ENCODE assay signal across 19 cellular contexts in the genomic region with DNA sequence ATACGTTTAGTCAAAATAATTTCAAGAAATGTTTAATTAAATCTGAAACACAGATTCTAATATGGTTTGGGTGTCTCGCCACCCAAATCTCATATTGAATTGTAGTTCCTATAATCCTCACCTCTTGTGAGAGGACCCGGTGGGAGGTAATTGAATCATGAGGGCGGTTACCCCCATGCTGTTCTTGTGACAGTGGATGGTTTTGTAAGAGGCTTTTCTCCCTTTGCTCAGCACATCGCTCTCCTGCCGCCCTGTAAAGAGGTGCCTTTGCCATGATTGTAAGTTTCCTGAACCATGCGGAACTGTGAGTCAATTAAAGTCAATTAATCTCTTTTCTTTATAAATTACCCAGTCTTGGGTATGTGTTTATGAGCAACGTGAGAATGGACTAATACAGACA.
DNase-seq lines count a peak whose midpoint lies in the region; ATAC-seq and TF ChIP-seq lines count a peak whose summit lies in the region.
"Had no signal": no experiment of that assay in that cellular context is flagged by ENCODE, and none has a peak within 500 bp of the region (broad histone marks: within the 10 kb centered on the region; RNA-seq: fewer than 3 reads in every experiment).

No MANE protein-coding gene starts in this region.

- no peaks in the 10 kb centered on the region for H3K36me3 Mint-ChIP-seq in GM23338 (ENCODE audit: low read depth)
- H3K36me3 Mint-ChIP-seq in WTC11: no peaks in the 10 kb centered on the region
- H3K36me3 Mint-ChIP-seq in neural progenitor cell: no peaks in the 10 kb centered on the region
- no peaks in the 10 kb centered on the region for H3K36me3 Mint-ChIP-seq in immature natural killer cell
- H3K36me3 Mint-ChIP-seq: CD8-positive, alpha-beta T cell; IgD-negative memory B cell had no signal

- no peak overlapping the region for H2AFZ ChIP-seq in GM23338
- no peak overlapping the region for H2AFZ ChIP-seq in neural progenitor cell (replicated peaks)

- H3K9ac ChIP-seq in neural progenitor cell: no peak overlapping the region
- H3K9ac ChIP-seq: BLaER1 treated with 17β-estradiol and CSF1 and Interleukin-3, amounts not matched to agents 10 nM and 100 nM had no signal

- H3K9me2 ChIP-seq in GM23338 (ENCODE audit: insufficient read depth): no peaks in the 10 kb centered on the region

- H3K4me1 Mint-ChIP-seq in GM23338 (peaks cover 27% of the 10 kb centered on the region), WTC11 (peaks cover 34% of the 10 kb centered on the region), neural progenitor cell (peaks cover 26% of the 10 kb centered on the region), immature natural killer cell (no peaks in the 10 kb centered on the region)
- H3K4me1 Mint-ChIP-seq: B cell, IgD-negative memory B cell had no signal

- no peak for TF ChIP-seq CTCF in GM23338 (conservative IDR thresholded peaks at IDR 0.05; ENCODE audit: low read depth in 2 of 2)
- TF ChIP-seq CTCF in WTC11 (IDR thresholded peaks at IDR 0.05): no peak
- no peak for TF ChIP-seq CTCF in neural progenitor cell (IDR thresholded peaks at IDR 0.05)

- CTCF ChIA-PET in WTC11 (lab: Charles Lee): no interaction called here

- no peak overlapping the region for H3K4me3 Mint-ChIP-seq in GM23338
- H3K4me3 Mint-ChIP-seq in WTC11: no peak overlapping the region
- no peak overlapping the region for H3K4me3 Mint-ChIP-seq in neural progenitor cell
- H3K4me3 Mint-ChIP-seq in immature natural killer cell: no peak overlapping the region
- H3K4me3 Mint-ChIP-seq: B cell; CD8-positive, alpha-beta T cell; IgD-negative memory B cell had no signal

- H4K20me1 ChIP-seq in GM23338 (replicated peaks; ENCODE audit: insufficient read depth) (no peaks in the 10 kb centered on the region), neural progenitor cell (ENCODE audit: low read depth) (no peaks in the 10 kb centered on the region)
- H4K20me1 ChIP-seq: BLaER1 treated with 17β-estradiol and CSF1 and Interleukin-3, amounts not matched to agents 10 nM and 100 nM had no signal

- H3K79me2 ChIP-seq in GM23338 (replicated peaks; ENCODE audit: insufficient read depth) (no peaks in the 10 kb centered on the region), neural progenitor cell (ENCODE audit: low read depth) (no peaks in the 10 kb centered on the region)

- no peaks in the 10 kb centered on the region for H3K27me3 Mint-ChIP-seq in GM23338 (ENCODE audit: insufficient read depth, low read depth, poor library complexity)
- peaks cover 12% of the 10 kb centered on the region for H3K27me3 Mint-ChIP-seq in WTC11 (ENCODE audit: low read depth)
- peaks cover 8% of the 10 kb centered on the region for H3K27me3 Mint-ChIP-seq in neural progenitor cell (ENCODE audit: insufficient read depth, low read depth)
- H3K27me3 Mint-ChIP-seq in immature natural killer cell (ENCODE audit: low read depth in 3 of 3): peaks cover 0 to 4% (median 0%) of the 10 kb centered on the region in 3 donors
- H3K27me3 Mint-ChIP-seq: B cell, IgD-negative memory B cell had no signal

- ATAC-seq in GM23338 (peak; percentile 80), WTC11 (no peak)
- ATAC-seq: CD8-positive, alpha-beta T cell; GM12878 had no signal

- H3K27ac Mint-ChIP-seq in GM23338 (no peak overlapping the region), WTC11 (no peak overlapping the region), neural progenitor cell (no peak overlapping the region), immature natural killer cell (no peak overlapping the region)
- H3K27ac Mint-ChIP-seq: B cell; CD8-positive, alpha-beta T cell; IgD-negative memory B cell had no signal

- no peaks in the 10 kb centered on the region for H3K9me3 ChIP-seq in neural progenitor cell (ENCODE audit: low read depth)
- H3K9me3 ChIP-seq: BLaER1 treated with 17β-estradiol and CSF1 and Interleukin-3, amounts not matched to agents 10 nM and 100 nM; HAP-1 had no signal

- H3K27me3 ChIP-seq in GM23338 (ENCODE audit: insufficient read depth) (no peaks in the 10 kb centered on the region), neural progenitor cell (no peaks in the 10 kb centered on the region)
- H3K27me3 ChIP-seq: BLaER1 treated with 17β-estradiol and CSF1 and Interleukin-3, amounts not matched to agents 10 nM and 100 nM had no signal

- DNase-seq in NCI-H748 (lab: John Stamatoyannopoulos, UW; ENCODE audit: unreplicated experiment): peak; percentile 47
- no peak for DNase-seq in NCI-H748 treated with DMSO at 0.1 percent for 48 hours (lab: John Stamatoyannopoulos, UW)
- no peak for DNase-seq in GM23338 (ENCODE audit: low spot score)
- DNase-seq in WTC11 (ENCODE audit: low spot score): no peak
- DNase-seq in neural progenitor cell (ENCODE audit: low spot score): peak; percentile 71
- DNase-seq in immature natural killer cell: no peak
- DNase-seq in COR-L47 (lab: John Stamatoyannopoulos, UW): no peak
- DNase-seq: 8988T; CD8-positive, alpha-beta T cell; DMS 273 treated with DMSO at 0.1 percent for 48 hours; DMS53; DND-41; EL had no signal

- no peaks in the 10 kb centered on the region for H3K9me3 Mint-ChIP-seq in GM23338
- peaks cover 3% of the 10 kb centered on the region; the same call in 1 of the 2 replicates for H3K9me3 Mint-ChIP-seq in WTC11
- H3K9me3 Mint-ChIP-seq in neural progenitor cell: peaks cover 7% of the 10 kb centered on the region
- peaks cover 3 to 40% (median 8%) of the 10 kb centered on the region in 6 donors for H3K9me3 Mint-ChIP-seq in immature natural killer cell

- peaks cover 7% of the 10 kb centered on the region; the same call in 1 of the 2 replicates for H3K4me1 ChIP-seq in GM23338 (ENCODE audit: insufficient read depth)
- peaks cover 51% of the 10 kb centered on the region for H3K4me1 ChIP-seq in neural progenitor cell
- H3K4me1 ChIP-seq: BLaER1 treated with 17β-estradiol and CSF1 and Interleukin-3, amounts not matched to agents 10 nM and 100 nM; HAP-1 had no signal

- H3K36me3 ChIP-seq in GM23338 (ENCODE audit: insufficient read depth) (no peaks in the 10 kb centered on the region), neural progenitor cell (no peaks in the 10 kb centered on the region)
- H3K36me3 ChIP-seq: BLaER1 treated with 17β-estradiol and CSF1 and Interleukin-3, amounts not matched to agents 10 nM and 100 nM; HAP-1 had no signal

- no peak overlapping the region for H3K4me3 ChIP-seq in GM23338
- no peak overlapping the region for H3K4me3 ChIP-seq in neural progenitor cell
- H3K4me3 ChIP-seq: BLaER1 treated with 17β-estradiol and CSF1 and Interleukin-3, amounts not matched to agents 10 nM and 100 nM; GM12878; HAP-1 had no signal

- H3F3A ChIP-seq in GM23338 (replicated peaks; ENCODE audit: low read depth) (no peaks in the 10 kb centered on the region), neural progenitor cell (ENCODE audit: low read depth) (peaks cover 20% of the 10 kb centered on the region)

- H3K4me2 ChIP-seq in GM23338 (no peak overlapping the region), neural progenitor cell (peak overlapping the region; percentile 31)
- H3K4me2 ChIP-seq: BLaER1 treated with 17β-estradiol and CSF1 and Interleukin-3, amounts not matched to agents 10 nM and 100 nM had no signal

- H3K27ac ChIP-seq in GM23338 (ENCODE audit: low read depth) (no peak overlapping the region), neural progenitor cell (peak overlapping the region; percentile 8)
- H3K27ac ChIP-seq: BLaER1 treated with 17β-estradiol and CSF1 and Interleukin-3, amounts not matched to agents 10 nM and 100 nM; HL-60 had no signal

- POLR2A ChIA-PET in WTC11 (lab: Charles Lee): no interaction called here

TF ChIP-seq in GM23338, 12 proteins besides CTCF, POLR2A, EP300 and RAD21 (continues in another document):
- TF ChIP-seq POLR2AphosphoS5 (IDR thresholded peaks at IDR 0.05; ENCODE audit: low read depth): no peak
- TF ChIP-seq, protein P1, sequence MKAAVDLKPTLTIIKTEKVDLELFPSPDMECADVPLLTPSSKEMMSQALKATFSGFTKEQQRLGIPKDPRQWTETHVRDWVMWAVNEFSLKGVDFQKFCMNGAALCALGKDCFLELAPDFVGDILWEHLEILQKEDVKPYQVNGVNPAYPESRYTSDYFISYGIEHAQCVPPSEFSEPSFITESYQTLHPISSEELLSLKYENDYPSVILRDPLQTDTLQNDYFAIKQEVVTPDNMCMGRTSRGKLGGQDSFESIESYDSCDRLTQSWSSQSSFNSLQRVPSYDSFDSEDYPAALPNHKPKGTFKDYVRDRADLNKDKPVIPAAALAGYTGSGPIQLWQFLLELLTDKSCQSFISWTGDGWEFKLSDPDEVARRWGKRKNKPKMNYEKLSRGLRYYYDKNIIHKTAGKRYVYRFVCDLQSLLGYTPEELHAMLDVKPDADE (IDR thresholded peaks at IDR 0.05): no peak

TF ChIP-seq in WTC11, 78 proteins besides CTCF, POLR2A, EP300 and RAD21:
- TF ChIP-seq, protein P2, sequence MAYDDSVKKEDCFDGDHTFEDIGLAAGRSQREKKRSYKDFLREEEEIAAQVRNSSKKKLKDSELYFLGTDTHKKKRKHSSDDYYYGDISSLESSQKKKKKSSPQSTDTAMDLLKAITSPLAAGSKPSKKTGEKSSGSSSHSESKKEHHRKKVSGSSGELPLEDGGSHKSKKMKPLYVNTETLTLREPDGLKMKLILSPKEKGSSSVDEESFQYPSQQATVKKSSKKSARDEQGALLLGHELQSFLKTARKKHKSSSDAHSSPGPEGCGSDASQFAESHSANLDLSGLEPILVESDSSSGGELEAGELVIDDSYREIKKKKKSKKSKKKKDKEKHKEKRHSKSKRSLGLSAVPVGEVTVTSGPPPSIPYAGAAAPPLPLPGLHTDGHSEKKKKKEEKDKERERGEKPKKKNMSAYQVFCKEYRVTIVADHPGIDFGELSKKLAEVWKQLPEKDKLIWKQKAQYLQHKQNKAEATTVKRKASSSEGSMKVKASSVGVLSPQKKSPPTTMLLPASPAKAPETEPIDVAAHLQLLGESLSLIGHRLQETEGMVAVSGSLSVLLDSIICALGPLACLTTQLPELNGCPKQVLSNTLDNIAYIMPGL (CRISPR knock-in tag; IDR thresholded peaks at IDR 0.05): no peak
- TF ChIP-seq ZNF423 (CRISPR knock-in tag; IDR thresholded peaks at IDR 0.05): 0 out of 2 replicates have a peak, but pooled peaks have one; percentile 8

Comparison
In these comparisons a context has a peak if more than half of its experiments do, and no peak if none do; other contexts are left out.
1. DNase-seq: peak in NCI-H748 (single experiment) and neural progenitor cell (single experiment); none in NCI-H748 treated with DMSO at 0.1 percent for 48 hours (single experiment), GM23338 (single experiment), WTC11 (single experiment), immature natural killer cell (0 of 3) and COR-L47 (single experiment).